1 cellular context compared by ENCODE assay signal in the genomic region with DNA sequence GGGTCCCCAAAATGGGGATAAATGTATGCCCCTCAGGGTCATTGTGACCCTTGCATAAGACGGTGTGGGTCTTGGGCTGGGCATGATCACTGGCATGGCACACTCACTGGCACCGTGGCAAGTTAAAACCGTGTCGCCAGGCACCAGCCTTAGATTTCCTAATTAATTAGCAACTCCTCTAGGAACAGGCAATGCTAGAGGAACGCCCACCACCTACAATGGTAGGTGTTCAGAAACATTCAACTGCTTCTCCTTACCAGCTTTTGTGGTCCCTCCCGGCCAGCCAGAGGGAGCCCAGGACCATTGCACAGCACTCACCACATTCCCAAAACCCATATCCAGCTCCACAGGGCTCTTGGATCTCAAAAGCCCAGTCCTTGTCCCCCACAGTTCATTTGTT.
TF ChIP-seq lines count a peak whose summit lies in the region.

No MANE protein-coding gene starts in this region.

TF ChIP-seq in A549, 52 proteins besides CTCF, POLR2A, EP300 and RAD21 (continued from another document):
- TF ChIP-seq, protein P1, sequence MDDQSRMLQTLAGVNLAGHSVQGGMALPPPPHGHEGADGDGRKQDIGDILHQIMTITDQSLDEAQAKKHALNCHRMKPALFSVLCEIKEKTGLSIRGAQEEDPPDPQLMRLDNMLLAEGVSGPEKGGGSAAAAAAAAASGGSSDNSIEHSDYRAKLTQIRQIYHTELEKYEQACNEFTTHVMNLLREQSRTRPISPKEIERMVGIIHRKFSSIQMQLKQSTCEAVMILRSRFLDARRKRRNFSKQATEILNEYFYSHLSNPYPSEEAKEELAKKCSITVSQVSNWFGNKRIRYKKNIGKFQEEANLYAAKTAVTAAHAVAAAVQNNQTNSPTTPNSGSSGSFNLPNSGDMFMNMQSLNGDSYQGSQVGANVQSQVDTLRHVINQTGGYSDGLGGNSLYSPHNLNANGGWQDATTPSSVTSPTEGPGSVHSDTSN (IDR thresholded peaks at IDR 0.05): no peak
- TF ChIP-seq PHF8 (IDR thresholded peaks at IDR 0.05; ENCODE audit: borderline replicate concordance, low read depth): no peak
- no peak for TF ChIP-seq GATA3 (IDR thresholded peaks at IDR 0.05; ENCODE audit: borderline replicate concordance)
- TF ChIP-seq ZFP36 (IDR thresholded peaks at IDR 0.05; ENCODE audit: borderline replicate concordance, partially characterized antibody): no peak
- TF ChIP-seq KDM5A (IDR thresholded peaks at IDR 0.05): no peak
- no peak for TF ChIP-seq HOXB13 (CRISPR knock-in tag; IDR thresholded peaks at IDR 0.05; ENCODE audit: low read depth)
- TF ChIP-seq FOXS1 (CRISPR knock-in tag; IDR thresholded peaks at IDR 0.05): no peak
- no peak for TF ChIP-seq HDAC2 (IDR thresholded peaks at IDR 0.05)
- no peak for TF ChIP-seq RCOR1 (IDR thresholded peaks at IDR 0.05; ENCODE audit: low read depth, low read length)
- TF ChIP-seq, protein P2, sequence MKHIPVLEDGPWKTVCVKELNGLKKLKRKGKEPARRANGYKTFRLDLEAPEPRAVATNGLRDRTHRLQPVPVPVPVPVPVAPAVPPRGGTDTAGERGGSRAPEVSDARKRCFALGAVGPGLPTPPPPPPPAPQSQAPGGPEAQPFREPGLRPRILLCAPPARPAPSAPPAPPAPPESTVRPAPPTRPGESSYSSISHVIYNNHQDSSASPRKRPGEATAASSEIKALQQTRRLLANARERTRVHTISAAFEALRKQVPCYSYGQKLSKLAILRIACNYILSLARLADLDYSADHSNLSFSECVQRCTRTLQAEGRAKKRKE (CRISPR knock-in tag; IDR thresholded peaks at IDR 0.05; ENCODE audit: low read depth): no peak
